Comparison of ENCODE assay signal across 8 cellular contexts in the genomic region with DNA sequence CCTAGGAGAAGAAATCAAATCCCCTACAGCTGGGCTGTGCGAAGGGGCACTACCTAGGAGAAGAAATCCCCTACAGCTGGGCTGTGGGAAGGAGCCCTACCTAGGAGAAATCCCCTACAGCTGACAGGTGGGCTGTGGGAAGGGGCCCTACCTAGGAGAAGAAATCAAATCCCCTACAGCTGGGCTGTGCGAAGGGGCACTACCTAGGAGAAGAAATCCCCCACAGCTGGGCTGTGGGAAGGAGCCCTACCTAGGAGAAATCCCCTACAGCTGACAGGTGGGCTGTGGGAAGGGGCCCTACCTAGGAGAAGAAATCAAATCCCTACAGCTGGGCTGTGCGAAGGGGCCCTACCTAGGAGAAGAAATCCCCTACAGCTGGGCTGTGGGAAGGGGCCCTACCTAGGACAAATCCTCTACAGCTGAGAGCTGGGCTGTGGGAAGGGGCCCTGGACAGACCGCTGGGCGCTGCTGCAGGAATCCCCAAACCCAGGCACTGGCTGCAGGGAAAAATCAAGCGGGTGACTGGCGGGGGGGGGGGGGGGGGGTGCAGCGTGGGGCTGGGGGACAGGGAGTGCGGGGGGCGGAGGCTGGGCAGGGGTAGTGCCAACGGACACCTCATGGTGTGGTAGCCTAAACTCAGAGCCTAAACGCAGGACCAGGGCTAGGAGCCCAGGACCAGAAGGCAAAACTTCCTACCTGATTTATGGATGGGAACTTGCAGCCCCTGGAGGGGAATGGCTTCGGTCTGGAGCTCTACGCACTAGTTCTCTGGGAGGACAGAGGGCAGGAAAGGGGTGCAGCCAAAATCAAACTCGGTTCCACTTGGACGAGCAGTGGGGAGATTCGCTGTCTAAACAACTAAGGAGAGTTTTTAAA. TPM values are rescaled to one million over a fixed set of nuclear protein-coding genes. Genes with fewer than 3 reads are reported as not detected.
A peak's percentile ranks its signal among the peaks of the same experiment; 100 is the strongest.
DNase-seq lines count a peak whose midpoint lies in the region; ATAC-seq and TF ChIP-seq lines count a peak whose summit lies in the region.
"Not testable (repeated sequence)": the region's sequence is repeated elsewhere in the genome, so short reads cannot be mapped to it uniquely, and the experiment has no call there.

No MANE protein-coding gene starts in this region.

- not testable (repeated sequence) for TF ChIP-seq POLR2A in testis (IDR thresholded peaks at IDR 0.05)

- 14 to 16% methylated on average over 9 to 17 of the region's 17 CpGs for WGBS in testis, 2 donors

- not testable (repeated sequence) for H3F3A ChIP-seq in DOHH2 (ENCODE audit: control insufficient read depth, insufficient read depth)

- H3K9me3 Mint-ChIP-seq in nephron: peaks cover 17% of the 10 kb centered on the region

- TF ChIP-seq CTCF in DOHH2 (IDR thresholded peaks at IDR 0.05; ENCODE audit: low read depth, low read length, poor library complexity, severe bottlenecking); RWPE1 (conservative IDR thresholded peaks at IDR 0.05; ENCODE audit: low read depth); cardiac muscle cell (IDR thresholded peaks at IDR 0.05; ENCODE audit: low read depth, low read length); nephron (IDR thresholded peaks at IDR 0.05; ENCODE audit: unreplicated experiment in 3 of 3); testis (IDR thresholded peaks at IDR 0.05): not testable (repeated sequence)

- H3K27me3 ChIP-seq in DOHH2 (ENCODE audit: control insufficient read depth, low read length); adipocyte (replicated peaks; ENCODE audit: control insufficient read depth, insufficient read depth, low read length); cardiac muscle cell; testis: not testable (repeated sequence)

- H3K36me3 Mint-ChIP-seq in nephron (ENCODE audit: low read depth): peaks cover 38% of the 10 kb centered on the region

- H3K9me3 ChIP-seq in DOHH2 (ENCODE audit: control insufficient read depth, insufficient read depth, low read length); adipocyte (ENCODE audit: control insufficient read depth, low read length); cardiac muscle cell (ENCODE audit: low read depth); testis: not testable (repeated sequence)

- peak overlapping the region; percentile 95 to 99 (median 99) for H3K27ac Mint-ChIP-seq in nephron

- H3K4me2 ChIP-seq in DOHH2 (ENCODE audit: low read length): peak overlapping the region; percentile 91

- H3K27me3 Mint-ChIP-seq in nephron (ENCODE audit: low read depth): not testable (repeated sequence)

- H3K4me1 Mint-ChIP-seq in nephron: peaks cover 24% of the 10 kb centered on the region

- CTCF ChIA-PET in RWPE1 (lab: Yijun Ruan, JAX): not testable (repeated sequence)

- not testable (repeated sequence) for DNase-seq in RWPE1 (ENCODE audit: low spot score); adipocyte (ENCODE audit: low read depth)
- DNase-seq in cardiac muscle cell (ENCODE audit: low read depth in 1 of 2, low spot score in 1 of 2) (peak in 1 of 2 donors; percentile 13), testis (peak; percentile 18)

- H3K4me3 ChIP-seq in DOHH2 (ENCODE audit: low read length) (peak overlapping the region; percentile 98), adipocyte (ENCODE audit: low read length) (peak overlapping the region; percentile 97), cardiac muscle cell (peak overlapping the region; percentile 86), testis (peak overlapping the region; percentile 65 to 77)

- H3K27ac ChIP-seq in DOHH2 (ENCODE audit: low read depth, low read length): peak overlapping the region; percentile 85
- peak overlapping the region; percentile 91 for H3K27ac ChIP-seq in RWPE1
- peak overlapping the region; percentile 92 for H3K27ac ChIP-seq in cardiac muscle cell
- H3K27ac ChIP-seq in testis: peak overlapping the region; percentile 84 to 88

- intact Hi-C loops in testis (cut with DNase I; ENCODE audit: low total_unique reads): not testable (repeated sequence)

- not testable (repeated sequence) for H3K9me2 ChIP-seq in DOHH2 (replicated peaks; ENCODE audit: control insufficient read depth, low read length)

- H3K4me1 ChIP-seq in DOHH2 (ENCODE audit: control insufficient read depth, low read length): peaks cover 23% of the 10 kb centered on the region
- H3K4me1 ChIP-seq in adipocyte (ENCODE audit: control insufficient read depth, insufficient read depth, low read length): peaks cover 46% of the 10 kb centered on the region
- peaks cover 21% of the 10 kb centered on the region for H3K4me1 ChIP-seq in cardiac muscle cell (ENCODE audit: low read depth)
- H3K4me1 ChIP-seq in testis: not testable (repeated sequence)

- peaks cover 31% of the 10 kb centered on the region for H3K36me3 ChIP-seq in DOHH2 (ENCODE audit: control insufficient read depth, low read length)
- not testable (repeated sequence) for H3K36me3 ChIP-seq in adipocyte (ENCODE audit: control insufficient read depth, insufficient read depth, low read length, severe bottlenecking); testis (ENCODE audit: low read depth, missing control alignments)
- H3K36me3 ChIP-seq in cardiac muscle cell: peaks cover 10% of the 10 kb centered on the region

- ATAC-seq in GM21526 (IDR thresholded peaks at IDR 0.05; ENCODE audit: low FRiP score, unreplicated experiment): peak; percentile 20
- peak; percentile 14 for ATAC-seq in HG03175 (IDR thresholded peaks at IDR 0.05; ENCODE audit: unreplicated experiment)

- not testable (repeated sequence) for H4K20me1 ChIP-seq in DOHH2 (ENCODE audit: control insufficient read depth, insufficient read depth, low read depth, low read length)

- POLR2A ChIA-PET in RWPE1 (lab: Yijun Ruan, JAX; ENCODE audit: low non-redundant PET): not testable (repeated sequence)

- H3K9ac ChIP-seq in adipocyte (ENCODE audit: low read length): peak overlapping the region; percentile 91

- peak overlapping the region; percentile 93 to 94 (median 93) for H3K4me3 Mint-ChIP-seq in nephron

- H3K79me2 ChIP-seq in DOHH2 (ENCODE audit: control insufficient read depth, low read length): peaks cover 42% of the 10 kb centered on the region

RNA-seq across cellular contexts. Expression of a gene that starts 0.5 kb away (rescaled TPM):
- total RNA-seq in cardiac muscle cell (50.1 and 62.2 TPM in 2 replicates), testis (10 to 100 TPM; 13.8 to 21.4 TPM)
- polyA plus RNA-seq in cardiac muscle cell (99.8 and 101 TPM in 2 replicates), testis (ENCODE audit: insufficient read depth, low read depth, low replicate concordance) (11.7 TPM)

RNA-seq across cellular contexts. Expression of a gene that starts 0.6 kb away (rescaled TPM):
- total RNA-seq in cardiac muscle cell (8.5 and 10.9 TPM in 2 replicates), testis (10 to 100 TPM; 12.7 to 15.4 TPM)
- polyA plus RNA-seq in cardiac muscle cell (22.0 and 22.9 TPM in 2 replicates), testis (ENCODE audit: insufficient read depth, low read depth, low replicate concordance) (15.4 TPM)

RNA-seq across cellular contexts. Expression of a gene that starts 58.7 kb away (rescaled TPM):
- total RNA-seq in cardiac muscle cell (0.14 and 0.15 TPM in 2 replicates), testis (10 to 100 TPM; 19.5 to 35.7 TPM)
- polyA plus RNA-seq in cardiac muscle cell (not detected in 2 replicates), testis (ENCODE audit: insufficient read depth, low read depth, low replicate concordance) (78.8 TPM)

Comparison
In these comparisons a context has a peak if more than half of its experiments do, and no peak if none do; other contexts are left out.
1. RNA of a gene that starts 58.7 kb away (total RNA-seq): 19.5 to 35.7 TPM in testis; 0.14 to 0.15 TPM in cardiac muscle cell; every median in the first group is over 10 times any median in the second.
2. Peak in every context shown above with its lines, with median percentiles within 50 percentile points of each other: H3K27ac ChIP-seq and H3K4me3 ChIP-seq.